ENCODE assay signal across 1 cellular context in the genomic region with DNA sequence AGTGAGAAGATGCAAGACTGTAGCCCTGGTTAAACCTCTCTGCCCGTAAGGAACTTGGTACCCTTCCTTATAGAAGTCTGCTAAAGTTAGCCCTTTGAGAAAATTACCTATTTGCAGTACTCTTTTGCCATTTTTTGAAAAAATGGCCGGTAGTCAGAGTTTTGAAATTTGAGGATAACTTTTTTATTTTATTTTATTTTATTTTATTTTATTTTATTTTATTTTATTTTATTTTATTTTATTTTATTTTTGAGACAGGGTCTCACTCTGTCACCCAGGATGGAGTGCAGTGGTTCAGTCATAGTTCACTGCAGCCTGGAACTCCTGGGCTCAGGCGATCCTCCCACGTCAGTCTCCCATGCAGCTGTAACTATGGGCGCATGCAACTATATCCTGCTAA. TPM values are rescaled to one million over a fixed set of nuclear protein-coding genes. Genes with fewer than 3 reads are reported as not detected.
"Had no signal": no experiment of that assay in that cellular context is flagged by ENCODE, and none has a peak within 500 bp of the region (broad histone marks: within the 10 kb centered on the region; RNA-seq: fewer than 3 reads in every experiment).

No MANE protein-coding gene starts in this region.

RNA-seq across cellular contexts. Expression of gene CACNB2, which starts 41.2 kb away (rescaled TPM):
- total RNA-seq: HT-29 had no signal
